In genomic region chr6:116049381-116049780, GRCh38 we compare ENCODE assay signal across 9 cellular contexts.
"Had no signal": no experiment of that assay in that cellular context is flagged by ENCODE, and none has a peak within 500 bp of the region (broad histone marks: within the 10 kb centered on the region; RNA-seq: fewer than 3 reads in every experiment).

No MANE protein-coding gene starts in this region.

- FAIRE-seq: H1, H54, HepG2 had no signal

- H3K4me3 ChIP-seq: GM23338 had no signal

- H3K36me3 Mint-ChIP-seq: IgD-negative memory B cell had no signal

- DNase-seq: H9, HCEC 1CT, HFFc6 had no signal

- H3K9me3 Mint-ChIP-seq: GM23338, HFFc6, IgD-negative memory B cell had no signal

- H3K4me3 Mint-ChIP-seq: GM23338, H9, HFFc6, IgD-negative memory B cell had no signal

- H3K4me1 Mint-ChIP-seq: GM23338 had no signal

- ATAC-seq: GM23338, HepG2 had no signal

- H3K27ac ChIP-seq: HL-60 had no signal

- H3K27ac Mint-ChIP-seq: GM23338, H9, HFFc6, IgD-negative memory B cell had no signal
